ENCODE assay signal across 3 cellular contexts in the genomic region with DNA sequence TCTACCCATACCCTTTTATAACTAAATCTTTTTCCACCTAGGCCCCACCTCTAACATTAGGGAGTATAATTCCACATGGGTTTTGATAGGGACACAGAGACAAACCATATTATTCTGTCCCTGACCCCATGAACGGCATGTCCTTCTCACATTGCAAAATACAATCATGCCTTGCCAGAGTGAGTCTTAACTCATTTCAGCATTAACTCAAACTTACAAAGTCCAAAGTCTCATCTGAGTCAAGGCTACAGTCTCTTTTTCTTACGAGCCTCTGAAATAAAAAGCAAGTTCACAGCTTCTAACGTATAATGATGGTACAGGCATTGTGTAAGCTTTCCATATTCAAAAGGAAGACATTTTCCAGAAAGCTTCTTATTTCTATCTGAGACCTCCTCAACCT.
A peak's percentile ranks its signal among the peaks of the same experiment; 100 is the strongest.
DNase-seq lines count a peak whose midpoint lies in the region; ATAC-seq, FAIRE-seq and TF ChIP-seq lines count a peak whose summit lies in the region.
"Not testable (repeated sequence)": the region's sequence is repeated elsewhere in the genome, so short reads cannot be mapped to it uniquely, and the experiment has no call there.

No MANE protein-coding gene starts in this region.

- not testable (repeated sequence) for H3K36me3 ChIP-seq in kidney (ENCODE audit: control insufficient read depth in 1 of 2, insufficient read depth in 2 of 2, low read length in 2 of 2); HepG2 (replicated peaks in 1 of 2; ENCODE audit: control insufficient read depth in 1 of 2, insufficient read depth in 2 of 2, low read length in 2 of 2); liver (ENCODE audit: control insufficient read depth in 4 of 4, insufficient read depth in 3 of 4, low read depth in 1 of 4, low read length in 3 of 4)

- H3K9ac ChIP-seq in kidney (ENCODE audit: low read length in 2 of 2); HepG2 (ENCODE audit: insufficient read depth, low read depth, low read length); liver (ENCODE audit: low read depth in 1 of 2, low read length in 2 of 2): not testable (repeated sequence)

- TF ChIP-seq EP300 in HepG2 (IDR thresholded peaks at IDR 0.05; ENCODE audit: low read depth in 2 of 2, low read length in 2 of 2); HepG2 (CRISPR knock-in tag; IDR thresholded peaks at IDR 0.05; ENCODE audit: borderline replicate concordance): not testable (repeated sequence)

- not testable (repeated sequence) for TF ChIP-seq CTCF in kidney (IDR thresholded peaks at IDR 0.05; ENCODE audit: borderline replicate concordance, extremely low read depth, insufficient read depth); HepG2 (CRISPR knock-in tag; IDR thresholded peaks at IDR 0.05); liver (IDR thresholded peaks at IDR 0.05; ENCODE audit: low read depth, low read length, missing input control)

- peak; percentile 72 for FAIRE-seq in kidney (lab: Jason Lieb, UNC)
- not testable (repeated sequence) for FAIRE-seq in HepG2 (lab: Jason Lieb, UNC)

- not testable (repeated sequence) for H3K4me1 ChIP-seq in kidney (ENCODE audit: control insufficient read depth in 1 of 2, insufficient read depth in 1 of 2, low read depth in 1 of 2, low read length in 2 of 2); HepG2 (ENCODE audit: insufficient read depth, low read length); liver (ENCODE audit: control insufficient read depth in 4 of 4, insufficient read depth in 4 of 4, low read length in 3 of 4)

- not testable (repeated sequence) for H3K9me3 ChIP-seq in kidney (ENCODE audit: control insufficient read depth in 1 of 2, low read length in 2 of 2); HepG2 (ENCODE audit: low read length); liver (ENCODE audit: control insufficient read depth in 4 of 4, low read length in 3 of 4)

- intact Hi-C loops in kidney (cut with DNase I); HepG2 (cut with micrococcal nuclease; ENCODE audit: unreplicated experiment): not testable (repeated sequence)

- POLR2A ChIA-PET in HepG2 (lab: Yijun Ruan, JAX) = not testable (repeated sequence)

- not testable (repeated sequence) for TF ChIP-seq POLR2A in HepG2 (IDR thresholded peaks at IDR 0.05; ENCODE audit: insufficient read depth in 1 of 2, low read depth in 2 of 2, low read length in 2 of 2)

- not testable (repeated sequence) for H3K4me2 ChIP-seq in HepG2 (ENCODE audit: low read depth, low read length)

- DNase-seq in kidney; HepG2 (ENCODE audit: low spot score): not testable (repeated sequence)

- not testable (repeated sequence) for H4K20me1 ChIP-seq in HepG2 (ENCODE audit: insufficient read depth, low read length)

- CTCF ChIA-PET in HepG2 (lab: Yijun Ruan, JAX; ENCODE audit: low intra/inter-chr PET ratio, low total read pairs) = not testable (repeated sequence)

- H2AFZ ChIP-seq in HepG2 (ENCODE audit: low read length) = not testable (repeated sequence)

- not testable (repeated sequence) for H3K27me3 ChIP-seq in HepG2 (ENCODE audit: control insufficient read depth in 1 of 2, insufficient read depth in 2 of 2, low read length in 2 of 2); liver (ENCODE audit: control insufficient read depth in 4 of 4, insufficient read depth in 4 of 4, low read length in 3 of 4)

- ATAC-seq in HepG2 = not testable (repeated sequence)

- not testable (repeated sequence) for H3K4me3 ChIP-seq in kidney (ENCODE audit: low read length in 2 of 2); HepG2 (replicated peaks in 1 of 3; ENCODE audit: insufficient read depth in 1 of 3, low read depth in 2 of 3, low read length in 3 of 3); liver (ENCODE audit: low read depth in 1 of 3, low read length in 3 of 3)

- not testable (repeated sequence) for BruUV-seq in HepG2 (replicated peaks; lab: Mats Ljungman, UMichigan)

- H3K79me2 ChIP-seq in HepG2 (ENCODE audit: insufficient read depth, low read length) = not testable (repeated sequence)

- H3K27ac ChIP-seq in kidney (ENCODE audit: low read depth in 2 of 2, low read length in 2 of 2); HepG2 (ENCODE audit: extremely low read length, insufficient read depth, low read length); liver (ENCODE audit: low read depth in 1 of 2, low read length in 2 of 2): not testable (repeated sequence)

- TF ChIP-seq RAD21 in HepG2 (CRISPR knock-in tag; IDR thresholded peaks at IDR 0.05); liver (IDR thresholded peaks at IDR 0.05): not testable (repeated sequence)

- 0% methylated on average over 3 of the region's 3 CpGs for WGBS in HepG2 (ENCODE audit: low lambda C conversion rate)
- WGBS in liver = 28% methylated on average over 3 of the region's 3 CpGs

- in situ Hi-C loops in HepG2 (cut with HindIII; ENCODE audit: extremely low pct_ligation_motif_present, low pct_unique_long_range_greater_than_20kb) = not testable (repeated sequence)

TF ChIP-seq in HepG2, 621 proteins besides CTCF, POLR2A, EP300 and RAD21:
- peak; percentile 40; the same call in 1 of the 2 replicates for TF ChIP-seq HNF4A (CRISPR knock-in tag; IDR thresholded peaks at IDR 0.05)

TF ChIP-seq in liver, 16 proteins besides CTCF, POLR2A, EP300 and RAD21:
- peak; percentile 81 for TF ChIP-seq HNF4A (conservative IDR thresholded peaks at IDR 0.05)
- TF ChIP-seq RXRA (IDR thresholded peaks at IDR 0.05) = peak; percentile 47 to 71
- peak; percentile 17 for TF ChIP-seq SP1 (IDR thresholded peaks at IDR 0.05)
- peak; percentile 14 to 31 for TF ChIP-seq JUND (IDR thresholded peaks at IDR 0.05)
